Comparison of ENCODE assay signal across 8 cellular contexts in the genomic region with DNA sequence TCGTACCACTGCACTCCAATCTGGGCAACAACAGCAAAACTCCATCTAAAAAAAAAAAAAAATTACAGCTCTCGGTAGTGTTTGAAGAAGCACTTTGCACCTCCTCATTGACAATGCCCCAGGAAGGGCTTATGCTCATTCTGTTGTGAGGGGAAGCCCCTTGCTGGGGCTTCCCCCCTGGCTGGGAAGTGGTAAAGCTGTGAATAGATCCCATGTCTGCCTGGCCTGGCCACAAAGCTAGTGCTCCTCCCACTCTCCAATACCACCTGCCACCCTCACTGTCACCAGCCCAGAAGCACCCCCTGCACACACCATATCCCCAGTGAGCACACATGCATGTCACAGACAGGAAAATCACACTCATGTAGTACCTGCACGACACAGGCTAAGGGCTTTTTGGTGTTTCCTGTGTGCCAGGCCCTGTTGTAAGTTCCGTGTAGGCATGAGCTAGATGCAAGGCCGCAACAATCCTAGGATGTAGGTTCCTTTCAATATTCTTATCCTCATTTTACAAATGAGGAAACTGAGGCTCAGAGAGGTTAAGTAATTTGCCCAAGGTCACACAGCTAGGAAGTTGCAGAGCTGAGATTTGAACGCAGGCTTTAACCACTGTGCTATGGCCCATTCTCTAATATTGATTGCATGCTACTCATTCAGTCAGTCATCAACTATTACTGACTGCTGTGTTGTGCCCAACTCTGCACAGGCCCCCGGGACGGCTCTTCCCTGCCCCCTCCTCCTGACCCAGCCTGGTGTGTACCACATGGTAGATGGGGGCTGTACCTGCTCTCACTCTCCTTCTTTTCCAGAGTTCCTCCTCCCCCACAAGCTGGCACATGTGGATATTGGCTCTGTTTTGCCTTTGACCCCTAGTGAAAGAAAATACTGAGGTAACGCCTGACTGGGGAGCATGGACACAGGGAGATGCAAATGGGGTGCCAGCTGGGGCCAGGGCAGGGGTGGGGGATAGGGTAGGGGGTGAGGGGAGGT. TPM values are rescaled to one million over a fixed set of nuclear protein-coding genes. Genes with fewer than 3 reads are reported as not detected.
A peak's percentile ranks its signal among the peaks of the same experiment; 100 is the strongest.
DNase-seq lines count a peak whose midpoint lies in the region; ATAC-seq and TF ChIP-seq lines count a peak whose summit lies in the region.

No MANE protein-coding gene starts in this region.

- TF ChIP-seq POLR2A in breast epithelium (IDR thresholded peaks at IDR 0.05) = no peak

- no peaks in the 10 kb centered on the region for H3K36me3 ChIP-seq in breast epithelium

- H3K9me3 ChIP-seq in breast epithelium = no peaks in the 10 kb centered on the region

- no peak overlapping the region for H3K4me3 Mint-ChIP-seq in activated CD8-positive, alpha-beta T cell treated with anti-CD3 and anti-CD28 coated beads, Interleukin-2, amount 10 ng/mL, durations not matched to agents 7 days and 5 days
- H3K4me3 Mint-ChIP-seq in naive thymus-derived CD8-positive, alpha-beta T cell = peak overlapping the region in 1 of 10 donors; percentile 2

- TF ChIP-seq CTCF in breast epithelium (IDR thresholded peaks at IDR 0.05) = no peak

- no peak overlapping the region for H3K27ac ChIP-seq in breast epithelium

- H3K27ac Mint-ChIP-seq in activated CD8-positive, alpha-beta T cell treated with anti-CD3 and anti-CD28 coated beads, Interleukin-2, amount 10 ng/mL, durations not matched to agents 7 days and 5 days = peak overlapping the region; percentile 70
- peak overlapping the region in 2 of 10 donors; percentile 0 to 25 for H3K27ac Mint-ChIP-seq in naive thymus-derived CD8-positive, alpha-beta T cell

- POLR2A ChIA-PET in activated CD8-positive, alpha-beta T cell treated with anti-CD3 and anti-CD28 coated beads, Interleukin-2, amount 10 ng/mL, durations not matched to agents 7 days and 5 days (lab: Charles Lee) = interaction anchor here (1.1 kb wide), 1 partner anchor 8 kb away, joined by 4 read pairs; no protein-coding TSS in a partner anchor
- POLR2A ChIA-PET in naive thymus-derived CD8-positive, alpha-beta T cell (lab: Charles Lee) = interaction anchor here (0.7 to 1.5 kb wide), 2 partner anchors 12 to 182 kb away, joined by 3 to 7 read pairs; partner anchors contain the start of gene COL1A1

- H3K36me3 Mint-ChIP-seq in activated CD8-positive, alpha-beta T cell treated with anti-CD3 and anti-CD28 coated beads, Interleukin-2, amount 10 ng/mL, durations not matched to agents 7 days and 5 days (ENCODE audit: low read depth) = no peaks in the 10 kb centered on the region
- H3K36me3 Mint-ChIP-seq in naive thymus-derived CD8-positive, alpha-beta T cell = no peaks in the 10 kb centered on the region

- H3K4me1 ChIP-seq in breast epithelium = peaks cover 0 to 7% of the 10 kb centered on the region in 2 donors

- no peak overlapping the region for H3K4me3 ChIP-seq in breast epithelium

- peaks cover 10% of the 10 kb centered on the region for H3K4me1 Mint-ChIP-seq in activated CD8-positive, alpha-beta T cell treated with anti-CD3 and anti-CD28 coated beads, Interleukin-2, amount 10 ng/mL, durations not matched to agents 7 days and 5 days (ENCODE audit: low read depth)
- H3K4me1 Mint-ChIP-seq in naive thymus-derived CD8-positive, alpha-beta T cell = peaks cover 4 to 11% (median 10%) of the 10 kb centered on the region in 4 donors

- CTCF ChIA-PET in activated CD8-positive, alpha-beta T cell treated with anti-CD3 and anti-CD28 coated beads, Interleukin-2, amount 10 ng/mL, durations not matched to agents 7 days and 5 days (lab: Charles Lee) = interaction anchor here (0.6 to 10.5 kb wide), 18 partner anchors 9 to 155 kb away, joined by 3 to 100 read pairs (median 4); partner anchors contain the start of gene COL1A1

- peak; percentile 46 for ATAC-seq in HG03342 (IDR thresholded peaks at IDR 0.05; ENCODE audit: unreplicated experiment)
- peak; percentile 86 for ATAC-seq in activated CD8-positive, alpha-beta T cell treated with anti-CD3 and anti-CD28 coated beads, Interleukin-2, amount 10 ng/mL, durations not matched to agents 7 days and 5 days
- peak; percentile 99 for ATAC-seq in naive thymus-derived CD8-positive, alpha-beta T cell

- intact Hi-C loops in breast epithelium (cut with DNase I; ENCODE audit: low total_unique reads) = loop anchor here (1.0 kb wide), 1 partner anchor 46 kb away; no protein-coding TSS in a partner anchor

- H3K27me3 ChIP-seq in breast epithelium = no peaks in the 10 kb centered on the region

- H3K27me3 Mint-ChIP-seq in activated CD8-positive, alpha-beta T cell treated with anti-CD3 and anti-CD28 coated beads, Interleukin-2, amount 10 ng/mL, durations not matched to agents 7 days and 5 days (ENCODE audit: low read depth) = peaks cover 53% of the 10 kb centered on the region
- peaks cover 14 to 26% (median 17%) of the 10 kb centered on the region in 5 donors for H3K27me3 Mint-ChIP-seq in naive thymus-derived CD8-positive, alpha-beta T cell

- peak; percentile 71 for DNase-seq in DMS 273 (lab: John Stamatoyannopoulos, UW; ENCODE audit: unreplicated experiment)
- peak; percentile 48 for DNase-seq in GM19238 (ENCODE audit: insufficient read length, low spot score)
- DNase-seq in activated CD8-positive, alpha-beta T cell treated with anti-CD3 and anti-CD28 coated beads, Interleukin-2, amount 10 ng/mL, durations not matched to agents 7 days and 5 days = peak; percentile 68
- DNase-seq in naive thymus-derived CD8-positive, alpha-beta T cell = peak in 7 of 10 donors; percentile 18 to 65 (median 54)
- DNase-seq in HT-29 (ENCODE audit: low spot score) = no peak
- no peak for DNase-seq in breast epithelium (ENCODE audit: low spot score in 2 of 2)
- no peak for DNase-seq in amygdala (lab: John Stamatoyannopoulos, UW)

- H3K9me3 Mint-ChIP-seq in activated CD8-positive, alpha-beta T cell treated with anti-CD3 and anti-CD28 coated beads, Interleukin-2, amount 10 ng/mL, durations not matched to agents 7 days and 5 days (ENCODE audit: insufficient read depth) = no peaks in the 10 kb centered on the region
- H3K9me3 Mint-ChIP-seq in naive thymus-derived CD8-positive, alpha-beta T cell = no peaks in the 10 kb centered on the region

RNA-seq across cellular contexts. Expression of gene COL1A1, which starts 11.9 kb away (rescaled TPM):
- total RNA-seq in activated CD8-positive, alpha-beta T cell treated with anti-CD3 and anti-CD28 coated beads, Interleukin-2, amount 10 ng/mL, durations not matched to agents 7 days and 5 days = under 1 TPM; 0.18 to 0.26 TPM
- total RNA-seq in naive thymus-derived CD8-positive, alpha-beta T cell = under 1 TPM; 0.44 to 0.83 TPM
- polyA plus RNA-seq in naive thymus-derived CD8-positive, alpha-beta T cell = not detected
- total RNA-seq in HT-29 (2014; rRNA removed; shearing (Covaris generic)) = 0.38 and 0.83 TPM in 2 replicates
- total RNA-seq in breast epithelium = 10 to 100 TPM; 23.4 to 67.2 (median 44.5) TPM

RNA-seq across cellular contexts. Expression of gene SGCA, which starts 47.5 kb away (rescaled TPM):
- total RNA-seq in activated CD8-positive, alpha-beta T cell treated with anti-CD3 and anti-CD28 coated beads, Interleukin-2, amount 10 ng/mL, durations not matched to agents 7 days and 5 days = not detected
- total RNA-seq in naive thymus-derived CD8-positive, alpha-beta T cell = not detected
- polyA plus RNA-seq in naive thymus-derived CD8-positive, alpha-beta T cell = under 1 TPM in 1 of 3 donors, not detected in 2; 0.71 TPM
- not detected in 2 replicates for total RNA-seq in HT-29 (2014; rRNA removed; shearing (Covaris generic))
- total RNA-seq in breast epithelium = 1 to 10 TPM in 1 of 3 donors, under 1 TPM in 2; 0.33 to 2.6 (median 0.73) TPM

Comparison
In these comparisons a context has a peak if more than half of its experiments do, and no peak if none do; other contexts are left out.
1. DNase-seq: peak in DMS 273 (single experiment), GM19238 (single experiment), activated CD8-positive, alpha-beta T cell treated with anti-CD3 and anti-CD28 coated beads, Interleukin-2, amount 10 ng/mL, durations not matched to agents 7 days and 5 days (single experiment) and naive thymus-derived CD8-positive, alpha-beta T cell (7 of 10); none in HT-29 (single experiment), breast epithelium (0 of 2) and amygdala (0 of 56).
2. ATAC-seq: peak in every context shown above with its lines; median percentile 99 in naive thymus-derived CD8-positive, alpha-beta T cell; 86 in activated CD8-positive, alpha-beta T cell treated with anti-CD3 and anti-CD28 coated beads, Interleukin-2, amount 10 ng/mL, durations not matched to agents 7 days and 5 days; 46 in HG03342.
3. RNA of gene COL1A1, which starts 11.9 kb away (total RNA-seq): 23.4 to 67.2 TPM in breast epithelium; 0.44 to 0.83 TPM in naive thymus-derived CD8-positive, alpha-beta T cell, 0.38 to 0.83 TPM in HT-29 and 0.18 to 0.26 TPM in activated CD8-positive, alpha-beta T cell treated with anti-CD3 and anti-CD28 coated beads, Interleukin-2, amount 10 ng/mL, durations not matched to agents 7 days and 5 days; every median in the first group is over 10 times any median in the second.